In genomic region chr11:10414659-10415058, GRCh38 we compare ENCODE assay signal across 9 cellular contexts. TPM values are rescaled to one million over a fixed set of nuclear protein-coding genes. Genes with fewer than 3 reads are reported as not detected.
A peak's percentile ranks its signal among the peaks of the same experiment; 100 is the strongest.
DNase-seq lines count a peak whose midpoint lies in the region; ATAC-seq, FAIRE-seq and TF ChIP-seq lines count a peak whose summit lies in the region.
"Had no signal": no experiment of that assay in that cellular context is flagged by ENCODE, and none has a peak within 500 bp of the region (broad histone marks: within the 10 kb centered on the region; RNA-seq: fewer than 3 reads in every experiment).

No MANE protein-coding gene starts in this region.

- WGBS in esophagus muscularis mucosa, result 70% methylated on average over 10 of the region's 10 CpGs

- intact Hi-C loops in esophagus muscularis mucosa (cut with DNase I), result loop anchor here (5.0 kb wide), 1 partner anchor 128 kb away; the partner anchor contains the start of gene RNF141

- H3K79me2 ChIP-seq in osteoblast (ENCODE audit: insufficient read depth, low read length), result no peaks in the 10 kb centered on the region

- H3K27ac ChIP-seq in esophagus muscularis mucosa (replicated peaks in 1 of 4) (peak overlapping the region in 2 of 4 donors; percentile 18 to 36), osteoblast (ENCODE audit: low read depth, low read length) (peak overlapping the region; percentile 21)

- TF ChIP-seq CTCF in esophagus muscularis mucosa (IDR thresholded peaks at IDR 0.05), result no peak
- TF ChIP-seq CTCF in osteoblast (IDR thresholded peaks at IDR 0.05; ENCODE audit: extremely low read depth, low read depth, low read length), result no peak

- ATAC-seq in GM21526 (IDR thresholded peaks at IDR 0.05; ENCODE audit: low FRiP score, unreplicated experiment) (no peak), HG03175 (IDR thresholded peaks at IDR 0.05; ENCODE audit: unreplicated experiment) (no peak)

- FAIRE-seq in RCC 7860 (lab: Jason Lieb, UNC), result no peak

- H3K27me3 ChIP-seq in esophagus muscularis mucosa (no peaks in the 10 kb centered on the region), osteoblast (ENCODE audit: insufficient read depth, low read length) (no peaks in the 10 kb centered on the region), HAP-1 (ENCODE audit: low read depth) (peaks cover 2% of the 10 kb centered on the region; the same call in 1 of the 2 replicates)

- no peak overlapping the region for H3K4me3 ChIP-seq in esophagus muscularis mucosa
- no peak overlapping the region for H3K4me3 ChIP-seq in osteoblast (ENCODE audit: insufficient read depth, low read length)
- H3K4me3 ChIP-seq in HAP-1, result no peak overlapping the region

- H3K36me3 ChIP-seq in esophagus muscularis mucosa (no peaks in the 10 kb centered on the region), osteoblast (ENCODE audit: insufficient read depth, low read length) (no peaks in the 10 kb centered on the region), HAP-1 (replicated peaks) (no peaks in the 10 kb centered on the region)

- peak; percentile 72 for DNase-seq in GM03348 (ENCODE audit: low spot score)
- peak; percentile 27 for DNase-seq in OCI-M1 (lab: John Stamatoyannopoulos, UW)
- peak; percentile 87 for DNase-seq in esophagus muscularis mucosa (ENCODE audit: extremely low spot score)
- peak; percentile 30 for DNase-seq in osteoblast (ENCODE audit: insufficient read length, low spot score, missing footprints)
- no peak for DNase-seq in HAP-1 (ENCODE audit: low spot score in 2 of 2)
- DNase-seq in RCC 7860 (ENCODE audit: low spot score), result no peak
- DNase-seq: effector memory CD4-positive, alpha-beta T cell had no signal

- H2AFZ ChIP-seq in osteoblast (ENCODE audit: low read length), result peak overlapping the region; percentile 81

- H3K9me3 ChIP-seq in esophagus muscularis mucosa, result no peaks in the 10 kb centered on the region
- no peaks in the 10 kb centered on the region for H3K9me3 ChIP-seq in osteoblast (ENCODE audit: low read depth, low read length)
- H3K9me3 ChIP-seq in HAP-1, result no peaks in the 10 kb centered on the region

- in situ Hi-C loops in HAP-1 (cut with MboI; ENCODE audit: low sequenced_read_pairs), result no loop called here

- no peak for TF ChIP-seq EP300 in esophagus muscularis mucosa (IDR thresholded peaks at IDR 0.05)

- peak overlapping the region; percentile 17 for H3K4me2 ChIP-seq in osteoblast (ENCODE audit: insufficient read depth, low read length)

- TF ChIP-seq POLR2A in esophagus muscularis mucosa (IDR thresholded peaks at IDR 0.05; ENCODE audit: low read depth), result no peak

- peaks cover 0 to 15% (median 4%) of the 10 kb centered on the region in 4 donors for H3K4me1 ChIP-seq in esophagus muscularis mucosa
- H3K4me1 ChIP-seq in osteoblast (ENCODE audit: insufficient read depth, low read length), result peaks cover 18% of the 10 kb centered on the region
- no peaks in the 10 kb centered on the region for H3K4me1 ChIP-seq in HAP-1

- no peaks in the 10 kb centered on the region for H4K20me1 ChIP-seq in osteoblast (ENCODE audit: insufficient read depth, low read length)

RNA-seq across cellular contexts. Expression of gene AMPD3, which starts 40.4 kb away (rescaled TPM):
- total RNA-seq in esophagus muscularis mucosa (1 to 10 TPM; 3.8 to 7.5 (median 5.1) TPM), osteoblast (3.6 and 5.6 TPM in 2 replicates)

Comparison
In these comparisons a context has a peak if more than half of its experiments do, and no peak if none do; other contexts are left out.
1. DNase-seq: peak in GM03348 (single experiment), OCI-M1 (single experiment), esophagus muscularis mucosa (single experiment) and osteoblast (single experiment); none in HAP-1 (0 of 2) and RCC 7860 (single experiment).